8 cellular contexts compared by ENCODE assay signal in the genomic region with DNA sequence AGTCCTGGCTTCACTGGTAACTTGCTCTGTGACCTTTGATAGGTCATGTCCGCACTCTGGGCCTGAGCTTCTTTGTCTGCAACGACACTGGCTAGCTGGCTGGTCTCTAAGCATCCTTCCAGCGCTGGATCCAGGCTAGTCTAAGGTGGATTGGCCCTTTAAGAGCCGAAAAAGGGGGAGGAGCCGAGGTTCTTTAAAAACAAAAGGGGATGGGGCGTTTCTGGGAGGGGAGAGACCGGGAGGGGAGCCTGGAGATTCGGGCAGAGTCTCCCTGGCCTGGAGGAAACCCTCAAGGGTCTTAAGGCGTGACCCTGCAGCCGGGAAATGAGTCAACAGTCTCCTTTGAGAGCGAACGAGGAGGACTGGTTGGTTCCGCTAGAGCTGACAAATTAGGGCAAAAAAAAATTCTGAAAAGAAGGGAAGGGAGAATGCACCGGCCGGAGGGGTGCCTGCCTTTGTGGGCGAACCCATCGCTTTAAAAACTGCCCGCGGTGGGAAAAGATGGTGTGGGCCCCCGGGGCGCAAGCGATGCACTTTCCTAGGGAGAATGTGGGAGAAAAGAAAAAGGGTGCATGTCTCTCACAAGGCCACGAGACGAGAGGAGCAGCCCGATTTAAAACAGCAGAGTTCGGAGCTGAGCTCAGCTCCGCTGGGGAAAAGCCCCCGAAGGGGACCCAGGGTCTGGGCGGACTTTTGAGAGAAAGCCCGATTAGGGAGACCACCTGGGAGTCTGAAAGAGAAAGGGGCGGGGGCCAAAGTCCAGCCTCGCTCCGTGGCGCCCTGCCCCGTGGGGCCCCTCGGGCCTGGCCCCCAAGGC. TPM values are rescaled to one million over a fixed set of nuclear protein-coding genes. Genes with fewer than 3 reads are reported as not detected.
DNase-seq lines count a peak whose midpoint lies in the region; ATAC-seq, FAIRE-seq and TF ChIP-seq lines count a peak whose summit lies in the region.

No MANE protein-coding gene starts in this region.

- H3K4me1 ChIP-seq in kidney (ENCODE audit: control insufficient read depth in 1 of 2, insufficient read depth in 1 of 2, low read depth in 1 of 2, low read length in 2 of 2) (peaks cover 7 to 19% of the 10 kb centered on the region in 2 donors), smooth muscle cell (ENCODE audit: low read depth) (peaks cover 35% of the 10 kb centered on the region)

- H3K9me3 ChIP-seq in kidney (ENCODE audit: control insufficient read depth in 1 of 2, low read length in 2 of 2) = no peaks in the 10 kb centered on the region
- no peaks in the 10 kb centered on the region for H3K9me3 ChIP-seq in smooth muscle cell (replicated peaks; ENCODE audit: low read depth)

- peaks cover 35% of the 10 kb centered on the region for H3K79me2 ChIP-seq in smooth muscle cell (ENCODE audit: low read depth)

- peak; percentile 43 for ATAC-seq in GM18511 (IDR thresholded peaks at IDR 0.05; ENCODE audit: unreplicated experiment)

- H3K9ac ChIP-seq in kidney (ENCODE audit: low read length in 2 of 2) (peak overlapping the region; percentile 32 to 75), smooth muscle cell (ENCODE audit: low read depth) (peak overlapping the region; percentile 74)

- intact Hi-C loops in kidney (cut with DNase I) = no loop called here

- TF ChIP-seq CTCF in coronary artery (IDR thresholded peaks at IDR 0.05) (no peak), kidney (IDR thresholded peaks at IDR 0.05; ENCODE audit: borderline replicate concordance, extremely low read depth, insufficient read depth) (no peak), smooth muscle cell (IDR thresholded peaks at IDR 0.05; ENCODE audit: borderline replicate concordance, insufficient read depth, poor library complexity, severe bottlenecking) (no peak)

- H2AFZ ChIP-seq in smooth muscle cell (ENCODE audit: low read depth) = no peak overlapping the region

- H3K4me3 ChIP-seq in coronary artery (peak overlapping the region; percentile 86), kidney (ENCODE audit: low read length in 2 of 2) (peak overlapping the region; percentile 82 to 90), smooth muscle cell (peak overlapping the region; percentile 89)

- FAIRE-seq in kidney (lab: Jason Lieb, UNC) = no peak

- H3K4me2 ChIP-seq in smooth muscle cell = peak overlapping the region; percentile 100

- peaks cover 54% of the 10 kb centered on the region for H4K20me1 ChIP-seq in smooth muscle cell (ENCODE audit: low read depth)

- in situ Hi-C loops in ACHN (cut with HindIII; ENCODE audit: low pct_ligation_motif_present, low pct_unique_long_range_greater_than_20kb, low sequenced_read_pairs) = no loop called here

- H3K27me3 ChIP-seq in smooth muscle cell (ENCODE audit: low read depth) = no peaks in the 10 kb centered on the region

- H3F3A ChIP-seq in smooth muscle cell (ENCODE audit: low read depth) = peaks cover 22% of the 10 kb centered on the region

- H3K27ac ChIP-seq in coronary artery (peak overlapping the region; percentile 64 to 88), kidney (ENCODE audit: low read depth in 2 of 2, low read length in 2 of 2) (peak overlapping the region; percentile 33 to 57), smooth muscle cell (ENCODE audit: low read depth) (peak overlapping the region; percentile 6)

- 2% methylated on average over 35 of the region's 36 CpGs for WGBS in smooth muscle cell (ENCODE audit: low lambda C conversion rate)

- H3K36me3 ChIP-seq in kidney (ENCODE audit: control insufficient read depth in 1 of 2, insufficient read depth in 2 of 2, low read length in 2 of 2) (no peaks in the 10 kb centered on the region), smooth muscle cell (ENCODE audit: low read depth) (no peaks in the 10 kb centered on the region)

- DNase-seq in ACHN (peak; percentile 57), NCI-H1930 (lab: John Stamatoyannopoulos, UW) (peak; percentile 50 to 57), UCSD-AML1 (lab: John Stamatoyannopoulos, UW; ENCODE audit: unreplicated experiment) (peak; percentile 66), coronary artery (ENCODE audit: low spot score) (peak; percentile 88), kidney (peak; percentile 82), smooth muscle cell (lab: John Stamatoyannopoulos, UW; ENCODE audit: unreplicated experiment) (no peak), NCI-H1048 (lab: John Stamatoyannopoulos, UW) (no peak)

RNA-seq across cellular contexts. Expression of gene ZFTA, which starts 1.0 kb away (rescaled TPM):
- total RNA-seq in kidney = 14.4 TPM
- 10.8 TPM for polyA plus RNA-seq in kidney (ENCODE audit: insufficient read depth, low read depth, low replicate concordance)
- 14.9 and 15.7 TPM in 2 replicates for total RNA-seq in smooth muscle cell
- polyA plus RNA-seq in smooth muscle cell = 11.0 and 11.1 TPM in 2 replicates

RNA-seq across cellular contexts. Expression of gene SPINDOC, which starts 45.6 kb away (rescaled TPM):
- total RNA-seq in kidney (10.9 TPM), smooth muscle cell (13.6 and 15.3 TPM in 2 replicates)
- polyA plus RNA-seq in kidney (ENCODE audit: insufficient read depth, low read depth, low replicate concordance) (14.2 TPM), smooth muscle cell (12.1 and 13.7 TPM in 2 replicates)

Comparison
In these comparisons a context has a peak if more than half of its experiments do, and no peak if none do; other contexts are left out.
1. DNase-seq: peak in ACHN (single experiment), NCI-H1930 (2 of 2), UCSD-AML1 (single experiment), coronary artery (single experiment) and kidney (single experiment); none in smooth muscle cell (single experiment) and NCI-H1048 (single experiment).
2. H3K27ac ChIP-seq: peak in every context shown above with its lines; median percentile 76 in coronary artery; 45 in kidney; 6 in smooth muscle cell.
3. Peak in every context shown above with its lines, with median percentiles within 50 percentile points of each other: H3K4me3 ChIP-seq.